ENCODE assay signal across 8 cellular contexts in the genomic region with DNA sequence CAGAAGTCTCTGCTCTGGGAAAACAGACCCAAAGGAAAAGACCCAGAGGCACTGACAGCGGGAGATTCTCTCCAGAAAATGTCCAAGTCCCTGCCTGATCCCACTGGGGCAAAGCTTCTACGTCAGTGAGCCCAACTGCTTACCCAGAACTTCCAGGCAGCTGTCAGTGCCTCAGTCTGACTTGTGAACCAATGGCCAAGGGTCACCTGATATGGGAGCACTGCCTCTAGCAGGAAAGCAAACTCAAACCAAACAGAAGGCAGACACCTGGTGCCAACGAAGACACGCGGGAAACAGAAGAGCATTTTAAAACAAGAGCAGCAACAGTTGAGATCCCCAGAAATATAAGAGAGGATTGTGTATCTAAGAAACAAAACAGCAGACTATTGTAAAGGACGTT. TPM values are rescaled to one million over a fixed set of nuclear protein-coding genes. Genes with fewer than 3 reads are reported as not detected.
"Had no signal": no experiment of that assay in that cellular context is flagged by ENCODE, and none has a peak within 500 bp of the region (broad histone marks: within the 10 kb centered on the region; RNA-seq: fewer than 3 reads in every experiment).

No MANE protein-coding gene starts in this region.

RNA-seq across cellular contexts. Expression of gene TNFRSF13B, which starts 16.9 kb away (rescaled TPM):
- total RNA-seq: activated CD8-positive, alpha-beta memory T cell treated with anti-CD3 and anti-CD28 coated beads, Interleukin-2, amount 10 ng/mL, durations not matched to agents 7 days and 5 days; activated CD8-positive, alpha-beta T cell treated with anti-CD3 and anti-CD28 coated beads for 36 hours; esophagus squamous epithelium; mammary epithelial cell; occipital lobe; right cardiac atrium; subcutaneous adipose tissue; thyroid gland had no signal
- polyA plus RNA-seq: mammary epithelial cell, right cardiac atrium had no signal
